In the genomic region with DNA sequence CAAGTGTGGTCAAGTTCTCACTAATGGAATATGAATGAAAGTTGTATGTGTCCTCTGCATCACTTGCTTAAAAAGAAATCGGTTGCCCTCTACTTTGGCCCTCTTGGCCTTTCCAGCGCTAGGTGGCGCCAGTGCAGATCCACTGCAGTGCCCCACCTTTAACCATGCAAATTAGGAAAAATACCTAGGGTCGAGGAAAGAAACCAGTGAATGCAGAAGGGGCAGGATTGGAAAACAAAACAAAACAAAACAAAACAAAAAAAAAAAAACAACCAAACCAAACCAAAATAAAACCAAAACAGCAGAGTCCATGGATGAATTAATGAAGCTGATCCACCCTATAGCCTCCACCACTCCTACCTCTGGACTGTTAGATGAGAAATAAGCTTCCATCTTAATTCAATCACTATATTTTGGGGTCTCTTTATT, we compare ENCODE assay signal across 8 cellular contexts. TPM values are rescaled to one million over a fixed set of nuclear protein-coding genes. Genes with fewer than 3 reads are reported as not detected.
DNase-seq lines count a peak whose midpoint lies in the region; ATAC-seq and TF ChIP-seq lines count a peak whose summit lies in the region.

No MANE protein-coding gene starts in this region.

- H3K36me3 ChIP-seq in Peyer's patch (no peaks in the 10 kb centered on the region), parathyroid adenoma (ENCODE audit: control insufficient read depth, insufficient read depth, low read length) (no peaks in the 10 kb centered on the region), upper lobe of right lung (no peaks in the 10 kb centered on the region)

- peaks cover 6% of the 10 kb centered on the region for H3K27me3 Mint-ChIP-seq in activated T-helper 1 cell treated with anti-CD3 and anti-CD28 coated beads, Interleukin-12 subunit alpha, Interleukin-12 subunit beta, Interleukin-2, Interleukin-4 antibody, amounts not matched to agents 30 ng/mL and 10 ng/mL and 1 ng/mL, durations not matched to agents 14 hours and 24 hours and 36 hours (ENCODE audit: insufficient read depth)

- intact Hi-C loops in activated T-helper 1 cell treated with anti-CD3 and anti-CD28 coated beads, Interleukin-12 subunit alpha, Interleukin-12 subunit beta, Interleukin-2, Interleukin-4 antibody, amounts not matched to agents 30 ng/mL and 10 ng/mL and 1 ng/mL, durations not matched to agents 14 hours and 24 hours and 36 hours (cut with micrococcal nuclease): loop anchor here (1.0 to 2.0 kb wide), 2 partner anchors 240 to 667 kb away; partner anchors contain the start of gene MAP4K5
- intact Hi-C loops in upper lobe of right lung (cut with DNase I): loop anchor here (10.0 kb wide), 1 partner anchor 239 kb away; no protein-coding TSS in a partner anchor

- no peak overlapping the region for H3K4me3 Mint-ChIP-seq in activated T-helper 1 cell treated with anti-CD3 and anti-CD28 coated beads, Interleukin-12 subunit alpha, Interleukin-12 subunit beta, Interleukin-2, Interleukin-4 antibody, amounts not matched to agents 30 ng/mL and 10 ng/mL and 1 ng/mL, durations not matched to agents 14 hours and 24 hours and 36 hours

- no peaks in the 10 kb centered on the region for H3K9me3 ChIP-seq in Peyer's patch
- no peaks in the 10 kb centered on the region for H3K9me3 ChIP-seq in parathyroid adenoma (ENCODE audit: control insufficient read depth, low read length)
- no peaks in the 10 kb centered on the region for H3K9me3 ChIP-seq in upper lobe of right lung

- no peaks in the 10 kb centered on the region for H3K9me3 Mint-ChIP-seq in activated T-helper 1 cell treated with anti-CD3 and anti-CD28 coated beads, Interleukin-12 subunit alpha, Interleukin-12 subunit beta, Interleukin-2, Interleukin-4 antibody, amounts not matched to agents 30 ng/mL and 10 ng/mL and 1 ng/mL, durations not matched to agents 14 hours and 24 hours and 36 hours

- peak; percentile 82 for DNase-seq in CD1c-positive myeloid dendritic cell (ENCODE audit: extremely low spot score)
- peak; percentile 13 for DNase-seq in HuH-7.5 (ENCODE audit: low spot score)
- DNase-seq in Peyer's patch: peak; percentile 86 to 95 (median 90)
- peak; percentile 67 for DNase-seq in activated T-helper 1 cell treated with anti-CD3 and anti-CD28 coated beads, Interleukin-12 subunit alpha, Interleukin-12 subunit beta, Interleukin-2, Interleukin-4 antibody, amounts not matched to agents 30 ng/mL and 10 ng/mL and 1 ng/mL, durations not matched to agents 14 hours and 24 hours and 36 hours (ENCODE audit: low spot score)
- DNase-seq in foreskin fibroblast: peak; percentile 60 to 90
- DNase-seq in upper lobe of right lung: peak; percentile 89

- H3K27ac Mint-ChIP-seq in activated T-helper 1 cell treated with anti-CD3 and anti-CD28 coated beads, Interleukin-12 subunit alpha, Interleukin-12 subunit beta, Interleukin-2, Interleukin-4 antibody, amounts not matched to agents 30 ng/mL and 10 ng/mL and 1 ng/mL, durations not matched to agents 14 hours and 24 hours and 36 hours: no peak overlapping the region

- no peak overlapping the region for H3K4me3 ChIP-seq in Peyer's patch
- no peak overlapping the region for H3K4me3 ChIP-seq in foreskin fibroblast (ENCODE audit: low read depth in 1 of 2, low read length in 2 of 2)
- no peak overlapping the region for H3K4me3 ChIP-seq in parathyroid adenoma (ENCODE audit: low read depth, low read length)
- H3K4me3 ChIP-seq in upper lobe of right lung: no peak overlapping the region

- no peak overlapping the region for H3K9ac ChIP-seq in parathyroid adenoma

- H3K36me3 Mint-ChIP-seq in activated T-helper 1 cell treated with anti-CD3 and anti-CD28 coated beads, Interleukin-12 subunit alpha, Interleukin-12 subunit beta, Interleukin-2, Interleukin-4 antibody, amounts not matched to agents 30 ng/mL and 10 ng/mL and 1 ng/mL, durations not matched to agents 14 hours and 24 hours and 36 hours (ENCODE audit: low read depth): peaks cover 1% of the 10 kb centered on the region

- H3K4me2 ChIP-seq in parathyroid adenoma (ENCODE audit: low read length): no peak overlapping the region

- H3K79me2 ChIP-seq in parathyroid adenoma: no peaks in the 10 kb centered on the region

- no peaks in the 10 kb centered on the region for H3K27me3 ChIP-seq in Peyer's patch
- H3K27me3 ChIP-seq in parathyroid adenoma (ENCODE audit: control insufficient read depth, insufficient read depth, low read length): no peaks in the 10 kb centered on the region
- no peaks in the 10 kb centered on the region for H3K27me3 ChIP-seq in upper lobe of right lung

- H3K4me1 Mint-ChIP-seq in activated T-helper 1 cell treated with anti-CD3 and anti-CD28 coated beads, Interleukin-12 subunit alpha, Interleukin-12 subunit beta, Interleukin-2, Interleukin-4 antibody, amounts not matched to agents 30 ng/mL and 10 ng/mL and 1 ng/mL, durations not matched to agents 14 hours and 24 hours and 36 hours (ENCODE audit: low read depth): peaks cover 31% of the 10 kb centered on the region

- TF ChIP-seq POLR2A in Peyer's patch (IDR thresholded peaks at IDR 0.05): no peak

- H3K27ac ChIP-seq in Peyer's patch (peak overlapping the region in 2 of 4 donors; percentile 94 to 98), parathyroid adenoma (no peak overlapping the region), upper lobe of right lung (peak overlapping the region; percentile 44)

- no peak overlapping the region for H2AFZ ChIP-seq in parathyroid adenoma

- H3K4me1 ChIP-seq in Peyer's patch (peaks cover 0 to 15% (median 5%) of the 10 kb centered on the region in 4 donors), parathyroid adenoma (peaks cover 7% of the 10 kb centered on the region), upper lobe of right lung (peaks cover 22% of the 10 kb centered on the region)

- TF ChIP-seq CTCF in Peyer's patch (IDR thresholded peaks at IDR 0.05) (peak; percentile 79 to 92 (median 84)), foreskin fibroblast (IDR thresholded peaks at IDR 0.05; ENCODE audit: low read depth, low read length) (peak; percentile 93), parathyroid adenoma (IDR thresholded peaks at IDR 0.05) (peak; percentile 88), upper lobe of right lung (IDR thresholded peaks at IDR 0.05) (peak; percentile 86)

- ATAC-seq in upper lobe of right lung (no peak), GM18520 (IDR thresholded peaks at IDR 0.05; ENCODE audit: unreplicated experiment) (no peak)

RNA-seq across cellular contexts. Expression of gene NEMF, which starts 12.9 kb away (rescaled TPM):
- total RNA-seq in Peyer's patch: 100 to 1,000 TPM; 114 to 413 (median 145) TPM
- total RNA-seq in activated T-helper 1 cell treated with anti-CD3 and anti-CD28 coated beads, Interleukin-12 subunit alpha, Interleukin-12 subunit beta, Interleukin-2, Interleukin-4 antibody, amounts not matched to agents 30 ng/mL and 10 ng/mL and 1 ng/mL, durations not matched to agents 14 hours and 24 hours and 36 hours: 79.9 and 89.3 TPM in 2 replicates
- 57.4 TPM for total RNA-seq in upper lobe of right lung

RNA-seq across cellular contexts. Expression of gene ARF6, which starts 27.4 kb away (rescaled TPM):
- 10 to 100 TPM; 47.0 to 92.5 (median 68.5) TPM for total RNA-seq in Peyer's patch
- 163 and 164 TPM in 2 replicates for total RNA-seq in activated T-helper 1 cell treated with anti-CD3 and anti-CD28 coated beads, Interleukin-12 subunit alpha, Interleukin-12 subunit beta, Interleukin-2, Interleukin-4 antibody, amounts not matched to agents 30 ng/mL and 10 ng/mL and 1 ng/mL, durations not matched to agents 14 hours and 24 hours and 36 hours
- total RNA-seq in upper lobe of right lung: 61.5 TPM

Comparison
In these comparisons a context has a peak if more than half of its experiments do, and no peak if none do; other contexts are left out.
1. DNase-seq: peak in every context shown above with its lines; median percentile 90 in Peyer's patch; 89 in upper lobe of right lung; 82 in CD1c-positive myeloid dendritic cell; 75 in foreskin fibroblast; 67 in activated T-helper 1 cell treated with anti-CD3 and anti-CD28 coated beads, Interleukin-12 subunit alpha, Interleukin-12 subunit beta, Interleukin-2, Interleukin-4 antibody, amounts not matched to agents 30 ng/mL and 10 ng/mL and 1 ng/mL, durations not matched to agents 14 hours and 24 hours and 36 hours; 13 in HuH-7.5.